5 cellular contexts compared by ENCODE assay signal in the genomic region with DNA sequence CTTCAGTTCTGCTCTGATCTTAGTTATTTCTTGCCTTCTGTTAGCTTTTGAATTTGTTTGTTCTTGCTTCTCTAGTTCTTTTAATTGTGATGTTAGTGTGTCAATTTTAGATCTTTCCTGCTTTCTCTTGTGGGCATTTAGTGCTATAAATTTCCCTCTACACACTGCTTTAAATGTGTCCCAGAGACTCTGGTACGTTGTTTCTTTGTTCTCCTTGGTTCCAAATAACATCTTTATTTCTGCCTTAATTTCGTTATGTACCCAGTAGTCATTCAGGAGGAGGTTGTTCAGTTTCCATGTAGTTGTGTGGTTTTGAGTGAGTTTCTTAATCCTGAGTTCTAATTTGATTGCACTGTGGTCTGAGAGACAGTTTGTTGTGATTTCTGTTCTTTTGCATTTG. TPM values are rescaled to one million over a fixed set of nuclear protein-coding genes. Genes with fewer than 3 reads are reported as not detected.
A peak's percentile ranks its signal among the peaks of the same experiment; 100 is the strongest.
DNase-seq lines count a peak whose midpoint lies in the region; ATAC-seq and TF ChIP-seq lines count a peak whose summit lies in the region.
"Not testable (repeated sequence)": the region's sequence is repeated elsewhere in the genome, so short reads cannot be mapped to it uniquely, and the experiment has no call there.

No MANE protein-coding gene starts in this region.

- intact Hi-C loops in dorsolateral prefrontal cortex (cut with DNase I) = not testable (repeated sequence)

- POLR2A ChIA-PET in activated CD4-positive, alpha-beta T cell treated with anti-CD3 and anti-CD28 coated beads, Interleukin-2, amount 10 ng/mL, durations not matched to agents 7 days and 5 days (lab: Charles Lee) = not testable (repeated sequence)

- peak overlapping the region in 2 of 3 donors; percentile 22 to 85 for H3K27ac Mint-ChIP-seq in CD4-positive, CD25-positive, alpha-beta regulatory T cell
- H3K27ac Mint-ChIP-seq in activated CD4-positive, alpha-beta T cell treated with anti-CD3 and anti-CD28 coated beads, Interleukin-2, amount 10 ng/mL, durations not matched to agents 7 days and 5 days = peak overlapping the region; percentile 74
- peak overlapping the region; percentile 18 for H3K27ac Mint-ChIP-seq in activated naive CD8-positive, alpha-beta T cell
- peak overlapping the region; percentile 66 for H3K27ac Mint-ChIP-seq in stimulated activated effector memory CD8-positive, alpha-beta T cell treated with anti-CD3 and anti-CD28 coated beads, Interleukin-12 subunit alpha, Interleukin-12 subunit beta, amount 100 ng/mL, for 72 hours

- H3K36me3 Mint-ChIP-seq in CD4-positive, CD25-positive, alpha-beta regulatory T cell = peaks cover 80% of the 10 kb centered on the region
- H3K36me3 Mint-ChIP-seq in activated CD4-positive, alpha-beta T cell treated with anti-CD3 and anti-CD28 coated beads, Interleukin-2, amount 10 ng/mL, durations not matched to agents 7 days and 5 days (ENCODE audit: low read depth) = peaks cover 75% of the 10 kb centered on the region
- H3K36me3 Mint-ChIP-seq in activated naive CD8-positive, alpha-beta T cell = peaks cover 30% of the 10 kb centered on the region
- peaks cover 79% of the 10 kb centered on the region for H3K36me3 Mint-ChIP-seq in stimulated activated effector memory CD8-positive, alpha-beta T cell treated with anti-CD3 and anti-CD28 coated beads, Interleukin-12 subunit alpha, Interleukin-12 subunit beta, amount 100 ng/mL, for 72 hours

- not testable (repeated sequence) for H3K9me3 ChIP-seq in CD4-positive, CD25-positive, alpha-beta regulatory T cell (ENCODE audit: control insufficient read depth in 2 of 2, low read length in 2 of 2)

- peaks cover 42% of the 10 kb centered on the region for H3K36me3 ChIP-seq in CD4-positive, CD25-positive, alpha-beta regulatory T cell (ENCODE audit: control insufficient read depth, insufficient read depth, low read length)

- H3K4me3 ChIP-seq in CD4-positive, CD25-positive, alpha-beta regulatory T cell (ENCODE audit: low read depth, low read length); dorsolateral prefrontal cortex: not testable (repeated sequence)

- H3K4me3 Mint-ChIP-seq in CD4-positive, CD25-positive, alpha-beta regulatory T cell; activated CD4-positive, alpha-beta T cell treated with anti-CD3 and anti-CD28 coated beads, Interleukin-2, amount 10 ng/mL, durations not matched to agents 7 days and 5 days; activated naive CD8-positive, alpha-beta T cell; stimulated activated effector memory CD8-positive, alpha-beta T cell treated with anti-CD3 and anti-CD28 coated beads, Interleukin-12 subunit alpha, Interleukin-12 subunit beta, amount 100 ng/mL, for 72 hours: not testable (repeated sequence)

- not testable (repeated sequence) for H3K27me3 ChIP-seq in CD4-positive, CD25-positive, alpha-beta regulatory T cell (ENCODE audit: control insufficient read depth, insufficient read depth, low read length); dorsolateral prefrontal cortex

- CTCF ChIA-PET in activated CD4-positive, alpha-beta T cell treated with anti-CD3 and anti-CD28 coated beads, Interleukin-2, amount 10 ng/mL, durations not matched to agents 7 days and 5 days (lab: Charles Lee) = interaction anchor here (1.0 kb wide), 1 partner anchor 13 kb away, joined by 3 read pairs; no protein-coding TSS in a partner anchor

- not testable (repeated sequence) for H3K27ac ChIP-seq in CD4-positive, CD25-positive, alpha-beta regulatory T cell (ENCODE audit: insufficient read depth, low read length, poor library complexity, severe bottlenecking)
- peak overlapping the region in 31 of 59 donors; percentile 7 to 77 (median 56) for H3K27ac ChIP-seq in dorsolateral prefrontal cortex

- ATAC-seq in CD4-positive, CD25-positive, alpha-beta regulatory T cell (ENCODE audit: low read depth in 2 of 2); stimulated activated effector memory CD8-positive, alpha-beta T cell treated with anti-CD3 and anti-CD28 coated beads, Interleukin-12 subunit alpha, Interleukin-12 subunit beta, amount 100 ng/mL, for 72 hours: not testable (repeated sequence)

- DNase-seq in CD4-positive, CD25-positive, alpha-beta regulatory T cell; activated CD4-positive, alpha-beta T cell treated with anti-CD3 and anti-CD28 coated beads, Interleukin-2, amount 10 ng/mL, durations not matched to agents 7 days and 5 days; dorsolateral prefrontal cortex; stimulated activated effector memory CD8-positive, alpha-beta T cell treated with anti-CD3 and anti-CD28 coated beads, Interleukin-12 subunit alpha, Interleukin-12 subunit beta, amount 100 ng/mL, for 72 hours (ENCODE audit: low spot score in 2 of 2): not testable (repeated sequence)

- not testable (repeated sequence) for H3K27me3 Mint-ChIP-seq in CD4-positive, CD25-positive, alpha-beta regulatory T cell; activated CD4-positive, alpha-beta T cell treated with anti-CD3 and anti-CD28 coated beads, Interleukin-2, amount 10 ng/mL, durations not matched to agents 7 days and 5 days; activated naive CD8-positive, alpha-beta T cell

- not testable (repeated sequence) for TF ChIP-seq CTCF in dorsolateral prefrontal cortex (IDR thresholded peaks at IDR 0.05 in 54 of 56, conservative IDR thresholded peaks at IDR 0.05 in 2 of 56; ENCODE audit: low read depth in 1 of 56, partially characterized antibody in 56 of 56)

- H3K4me1 Mint-ChIP-seq in CD4-positive, CD25-positive, alpha-beta regulatory T cell; activated CD4-positive, alpha-beta T cell treated with anti-CD3 and anti-CD28 coated beads, Interleukin-2, amount 10 ng/mL, durations not matched to agents 7 days and 5 days; activated naive CD8-positive, alpha-beta T cell (ENCODE audit: low read depth): not testable (repeated sequence)
- H3K4me1 Mint-ChIP-seq in stimulated activated effector memory CD8-positive, alpha-beta T cell treated with anti-CD3 and anti-CD28 coated beads, Interleukin-12 subunit alpha, Interleukin-12 subunit beta, amount 100 ng/mL, for 72 hours = peaks cover 24% of the 10 kb centered on the region

- H3K9me3 Mint-ChIP-seq in CD4-positive, CD25-positive, alpha-beta regulatory T cell; activated CD4-positive, alpha-beta T cell treated with anti-CD3 and anti-CD28 coated beads, Interleukin-2, amount 10 ng/mL, durations not matched to agents 7 days and 5 days; activated naive CD8-positive, alpha-beta T cell (ENCODE audit: low read depth); stimulated activated effector memory CD8-positive, alpha-beta T cell treated with anti-CD3 and anti-CD28 coated beads, Interleukin-12 subunit alpha, Interleukin-12 subunit beta, amount 100 ng/mL, for 72 hours: not testable (repeated sequence)

- H3K4me1 ChIP-seq in CD4-positive, CD25-positive, alpha-beta regulatory T cell (ENCODE audit: control insufficient read depth, insufficient read depth, low read length, poor library complexity, severe bottlenecking) = not testable (repeated sequence)

RNA-seq across cellular contexts. Expression of a gene that starts 58.5 kb away (rescaled TPM):
- total RNA-seq in CD4-positive, CD25-positive, alpha-beta regulatory T cell = 22.1 TPM
- 1 to 10 TPM; 6.8 to 7.9 (median 7.4) TPM for polyA plus RNA-seq in CD4-positive, CD25-positive, alpha-beta regulatory T cell
- 10 to 100 TPM; 20.0 to 22.0 TPM for total RNA-seq in activated CD4-positive, alpha-beta T cell treated with anti-CD3 and anti-CD28 coated beads, Interleukin-2, amount 10 ng/mL, durations not matched to agents 7 days and 5 days
- total RNA-seq in dorsolateral prefrontal cortex = 10 to 100 TPM; 28.4 to 72.0 (median 52.6) TPM

Comparison
In these comparisons a context has a peak if more than half of its experiments do, and no peak if none do; other contexts are left out.
1. H3K27ac Mint-ChIP-seq: peak in every context shown above with its lines; median percentile 74 in activated CD4-positive, alpha-beta T cell treated with anti-CD3 and anti-CD28 coated beads, Interleukin-2, amount 10 ng/mL, durations not matched to agents 7 days and 5 days; 66 in stimulated activated effector memory CD8-positive, alpha-beta T cell treated with anti-CD3 and anti-CD28 coated beads, Interleukin-12 subunit alpha, Interleukin-12 subunit beta, amount 100 ng/mL, for 72 hours; 54 in CD4-positive, CD25-positive, alpha-beta regulatory T cell; 18 in activated naive CD8-positive, alpha-beta T cell.